In genomic region chrX:39975094-39975865, GRCh38 we compare ENCODE assay signal across 1 cellular context.
TF ChIP-seq lines count a peak whose summit lies in the region.

No MANE protein-coding gene starts in this region.

TF ChIP-seq in GM23338, 12 proteins besides CTCF, POLR2A, EP300 and RAD21 (continued from another document):
- TF ChIP-seq ZNF462 (CRISPR knock-in tag; IDR thresholded peaks at IDR 0.05) (no peak), POLR2AphosphoS5 (IDR thresholded peaks at IDR 0.05; ENCODE audit: low read depth) (no peak), ZNF114 (CRISPR knock-in tag; IDR thresholded peaks at IDR 0.05) (no peak), REST (IDR thresholded peaks at IDR 0.05; ENCODE audit: unreplicated experiment) (no peak), STAT1 (IDR thresholded peaks at IDR 0.05; ENCODE audit: unreplicated experiment) (no peak), ZNF331 (CRISPR knock-in tag; IDR thresholded peaks at IDR 0.05; ENCODE audit: low read depth) (no peak), EZH2 (IDR thresholded peaks at IDR 0.05; ENCODE audit: low read depth, unreplicated experiment) (no peak), CREB1 (CRISPR knock-in tag; IDR thresholded peaks at IDR 0.05; ENCODE audit: low read depth) (no peak)
